11 cellular contexts compared by ENCODE assay signal in genomic region chr13:96091932-96092253, GRCh38. TPM values are rescaled to one million over a fixed set of nuclear protein-coding genes. Genes with fewer than 3 reads are reported as not detected.
DNase-seq lines count a peak whose midpoint lies in the region; ATAC-seq and TF ChIP-seq lines count a peak whose summit lies in the region.
"Had no signal": no experiment of that assay in that cellular context is flagged by ENCODE, and none has a peak within 500 bp of the region (broad histone marks: within the 10 kb centered on the region; RNA-seq: fewer than 3 reads in every experiment).

No MANE protein-coding gene starts in this region.

- intact Hi-C loops in psoas muscle (cut with DNase I), result no loop called here

- 15% methylated on average over 6 of the region's 6 CpGs for WGBS in hepatocyte (ENCODE audit: low lambda C conversion rate, missing lambda C conversion rate)
- 7 to 12% (median 8%) methylated on average over 6 of the region's 6 CpGs for WGBS in psoas muscle, 3 donors

- H3K27ac ChIP-seq in hepatocyte (no peak overlapping the region), psoas muscle (no peak overlapping the region)
- H3K27ac ChIP-seq: upper lobe of right lung had no signal

- no peaks in the 10 kb centered on the region for H3K79me2 ChIP-seq in hepatocyte

- no peak overlapping the region for H3K4me3 ChIP-seq in hepatocyte
- H3K4me3 ChIP-seq in psoas muscle, result peak overlapping the region; percentile 61

- peaks cover 5% of the 10 kb centered on the region for H3K4me1 ChIP-seq in hepatocyte (ENCODE audit: insufficient read depth)
- no peaks in the 10 kb centered on the region for H3K4me1 ChIP-seq in psoas muscle
- H3K4me1 ChIP-seq: upper lobe of right lung had no signal

- TF ChIP-seq CTCF in hepatocyte (IDR thresholded peaks at IDR 0.05; ENCODE audit: poor library complexity), result no peak
- no peak for TF ChIP-seq CTCF in psoas muscle (IDR thresholded peaks at IDR 0.05)

- H3K9me2 ChIP-seq in hepatocyte (replicated peaks; ENCODE audit: insufficient read depth), result no peaks in the 10 kb centered on the region

- DNase-seq in NCI-H1694 treated with DMSO at 0.1 percent for 48 hours (lab: John Stamatoyannopoulos, UW) (peak; percentile 18), NCI-H1694 (lab: John Stamatoyannopoulos, UW) (no peak), NCI-H82 (lab: John Stamatoyannopoulos, UW) (peak; percentile 88), hepatocyte (ENCODE audit: low spot score) (no peak), psoas muscle (no peak), germinal center (ENCODE audit: low spot score) (no peak), cerebellum (ENCODE audit: low spot score) (no peak)
- no peak for DNase-seq in stimulated activated CD4-positive, alpha-beta T cell treated with anti-CD3 and anti-CD28 coated beads, Interleukin-12 subunit alpha, Interleukin-12 subunit beta, amount 100 ng/mL, for 4 hours
- DNase-seq: upper lobe of right lung had no signal

- no peak overlapping the region for H2AFZ ChIP-seq in hepatocyte

- no peaks in the 10 kb centered on the region for H3K36me3 ChIP-seq in hepatocyte (replicated peaks; ENCODE audit: insufficient read depth, low read depth)
- no peaks in the 10 kb centered on the region for H3K36me3 ChIP-seq in psoas muscle (ENCODE audit: insufficient read depth in 1 of 2, low read depth in 1 of 2)
- H3K36me3 ChIP-seq: adrenal gland, upper lobe of right lung had no signal

- H3K4me2 ChIP-seq in hepatocyte, result peak overlapping the region; percentile 100

- H4K20me1 ChIP-seq in hepatocyte (ENCODE audit: insufficient read depth, poor library complexity, severe bottlenecking), result no peaks in the 10 kb centered on the region

- H3K27me3 ChIP-seq in hepatocyte (peaks cover 72% of the 10 kb centered on the region), psoas muscle (ENCODE audit: insufficient read depth in 3 of 3, low read length in 2 of 3) (peaks cover 0 to 71% (median 8%) of the 10 kb centered on the region in 3 donors)

- ATAC-seq in psoas muscle, result no peak

- no peaks in the 10 kb centered on the region for H3K9me3 ChIP-seq in hepatocyte (ENCODE audit: low read depth)
- H3K9me3 ChIP-seq in psoas muscle, result no peaks in the 10 kb centered on the region
- H3K9me3 ChIP-seq: adrenal gland, upper lobe of right lung had no signal

RNA-seq across cellular contexts. Expression of gene HS6ST3, which starts 2.0 kb away (rescaled TPM):
- total RNA-seq in hepatocyte (2.2 and 2.4 TPM in 2 replicates), psoas muscle (under 1 TPM; 0.07 to 0.58 (median 0.19) TPM), cerebellum (35.0 TPM)
- polyA plus RNA-seq in hepatocyte (1.7 and 2.7 TPM in 2 replicates), psoas muscle (under 1 TPM; 0.01 to 0.13 (median 0.10) TPM)
- total RNA-seq: A172, upper lobe of right lung had no signal

RNA-seq across cellular contexts. Expression of gene UGGT2, which starts 38.7 kb away (rescaled TPM):
- total RNA-seq in hepatocyte, result 59.2 and 60.3 TPM in 2 replicates
- 23.6 and 27.1 TPM in 2 replicates for polyA plus RNA-seq in hepatocyte
- total RNA-seq in psoas muscle, result 1 to 10 TPM; 4.3 to 7.2 (median 5.9) TPM
- 1 to 10 TPM; 2.1 to 3.1 (median 2.7) TPM for polyA plus RNA-seq in psoas muscle
- total RNA-seq in cerebellum, result 94.6 TPM

Comparison
In these comparisons a context has a peak if more than half of its experiments do, and no peak if none do; other contexts are left out.
1. DNase-seq: peak in NCI-H1694 treated with DMSO at 0.1 percent for 48 hours (single experiment) and NCI-H82 (single experiment); none in NCI-H1694 (single experiment), hepatocyte (single experiment), psoas muscle (0 of 2), germinal center (single experiment), cerebellum (single experiment) and stimulated activated CD4-positive, alpha-beta T cell treated with anti-CD3 and anti-CD28 coated beads, Interleukin-12 subunit alpha, Interleukin-12 subunit beta, amount 100 ng/mL, for 4 hours (single experiment).
2. RNA of gene HS6ST3, which starts 2.0 kb away (total RNA-seq): 35.0 TPM in cerebellum (single experiment); 2.2 to 2.4 TPM in hepatocyte and 0.07 to 0.58 TPM in psoas muscle; every median in the first group is over 10 times any median in the second.